ENCODE assay signal across 8 cellular contexts in the genomic region with DNA sequence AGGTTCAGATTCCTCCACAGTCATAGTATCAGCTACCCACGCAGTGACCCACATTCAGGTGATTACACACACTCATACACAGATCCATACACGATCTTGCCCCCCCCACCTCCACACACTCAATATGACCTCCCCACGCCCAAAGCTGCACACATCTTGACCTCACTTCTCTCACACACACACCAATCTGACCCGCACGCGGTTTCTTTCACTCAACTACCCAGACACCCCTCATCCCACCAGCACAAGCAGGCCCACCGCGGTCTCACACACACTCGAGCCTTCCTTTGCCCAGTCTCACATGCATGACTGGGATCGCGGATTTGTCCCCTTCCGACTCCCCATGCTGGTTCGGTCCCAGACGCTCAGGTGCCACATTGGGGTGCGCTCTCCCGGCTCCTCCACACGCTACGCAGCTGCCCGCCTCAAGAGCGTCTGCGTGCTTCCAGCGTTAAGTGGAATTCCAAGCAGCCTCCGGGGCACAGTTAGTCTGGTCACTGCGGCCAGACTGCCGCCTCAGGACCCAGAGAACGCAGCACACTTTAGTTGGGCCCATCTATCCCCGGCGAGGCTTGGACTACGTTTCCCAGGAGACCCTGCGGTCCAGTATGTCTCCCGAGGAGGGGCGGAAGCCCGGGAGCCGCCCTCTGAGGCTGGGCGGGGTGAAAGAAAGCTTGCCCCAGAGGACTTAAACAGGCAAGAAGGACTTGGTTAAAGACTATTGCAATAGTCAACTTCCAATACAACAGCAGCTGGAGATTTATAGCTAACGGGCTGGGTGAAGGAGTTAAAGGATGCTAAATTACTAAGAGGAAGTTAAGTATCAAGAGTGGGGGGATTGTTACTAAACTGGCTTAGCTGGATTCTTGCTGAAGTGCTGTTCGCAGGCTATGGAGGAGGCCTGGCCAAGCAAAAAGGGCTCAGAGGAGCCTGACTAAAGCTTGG. TPM values are rescaled to one million over a fixed set of nuclear protein-coding genes. Genes with fewer than 3 reads are reported as not detected.
DNase-seq lines count a peak whose midpoint lies in the region; ATAC-seq and TF ChIP-seq lines count a peak whose summit lies in the region.

No MANE protein-coding gene starts in this region.

- intact Hi-C loops in left lung (cut with DNase I) = no loop called here

- H3K4me3 ChIP-seq in left lung = peak overlapping the region; percentile 69 to 73

- peak; percentile 89 for ATAC-seq in GM19035 (IDR thresholded peaks at IDR 0.05; ENCODE audit: unreplicated experiment)
- peak; percentile 89 for ATAC-seq in HG03354 (IDR thresholded peaks at IDR 0.05; ENCODE audit: poor library complexity, severe bottlenecking, unreplicated experiment)
- peak; percentile 99 for ATAC-seq in left lung

- peak; percentile 95 for DNase-seq in AG20443 (ENCODE audit: low spot score)
- DNase-seq in NCI-H524 (lab: John Stamatoyannopoulos, UW) = peak; percentile 75 to 92
- peak; percentile 85 for DNase-seq in activated CD4-positive, alpha-beta T cell treated with anti-CD3 and anti-CD28 coated beads, Interleukin-2, amount 50 U/mL, for 1 hour
- DNase-seq in dermis blood vessel endothelial cell = peak; percentile 95
- DNase-seq in left lung = peak; percentile 95 to 96
- peak; percentile 86 to 89 for DNase-seq in stimulated activated CD4-positive, alpha-beta T cell treated with anti-CD3 and anti-CD28 coated beads, Interleukin-2, amount 100 ng/mL, for 24 hours

- H3K9me3 ChIP-seq in left lung = peaks cover 0 to 41% of the 10 kb centered on the region in 2 donors

- H3K27me3 ChIP-seq in left lung = no peaks in the 10 kb centered on the region

- H3K27ac ChIP-seq in left lung = peak overlapping the region; percentile 84 to 90

- peaks cover 0 to 32% of the 10 kb centered on the region in 2 donors for H3K36me3 ChIP-seq in left lung

- no peak for TF ChIP-seq CTCF in left lung (IDR thresholded peaks at IDR 0.05)

- peaks cover 4 to 9% of the 10 kb centered on the region in 2 donors for H3K4me1 ChIP-seq in left lung

RNA-seq across cellular contexts. Expression of gene ZNF345, which starts 0.7 kb away (rescaled TPM):
- 4.0 and 7.7 TPM in 2 replicates for total RNA-seq in dermis blood vessel endothelial cell
- 1 to 10 TPM; 3.1 to 3.6 TPM for total RNA-seq in left lung

RNA-seq across cellular contexts. Expression of gene ZNF790, which starts 11.8 kb away (rescaled TPM):
- total RNA-seq in dermis blood vessel endothelial cell (11.9 and 12.1 TPM in 2 replicates), left lung (1 to 10 TPM; 6.8 to 7.5 TPM)

Comparison
In these comparisons a context has a peak if more than half of its experiments do, and no peak if none do; other contexts are left out.
1. Peak in every context shown above with its lines: DNase-seq, ATAC-seq, H3K4me3 ChIP-seq and H3K27ac ChIP-seq.